ENCODE assay signal across 14 cellular contexts in genomic region chr2:95265182-95265581, GRCh38. TPM values are rescaled to one million over a fixed set of nuclear protein-coding genes. Genes with fewer than 3 reads are reported as not detected.
DNase-seq lines count a peak whose midpoint lies in the region; ATAC-seq and TF ChIP-seq lines count a peak whose summit lies in the region.
"Had no signal": no experiment of that assay in that cellular context is flagged by ENCODE, and none has a peak within 500 bp of the region (broad histone marks: within the 10 kb centered on the region; RNA-seq: fewer than 3 reads in every experiment).

No MANE protein-coding gene starts in this region.

- H3K27ac ChIP-seq in lower lobe of right lung (no peak overlapping the region), upper lobe of left lung (no peak overlapping the region)
- H3K27ac ChIP-seq: KMS-11 had no signal

- no peaks in the 10 kb centered on the region for H3K4me1 ChIP-seq in lower lobe of right lung
- H3K4me1 ChIP-seq in upper lobe of left lung = no peaks in the 10 kb centered on the region

- no peak for TF ChIP-seq CTCF in activated CD8-positive, alpha-beta T cell treated with anti-CD3 and anti-CD28 coated beads for 36 hours (IDR thresholded peaks at IDR 0.05)
- TF ChIP-seq CTCF in brain (conservative IDR thresholded peaks at IDR 0.05) (no peak), lower lobe of right lung (IDR thresholded peaks at IDR 0.05) (no peak), type B pancreatic cell (conservative IDR thresholded peaks at IDR 0.05) (no peak), upper lobe of left lung (IDR thresholded peaks at IDR 0.05) (no peak)

- no peak for TF ChIP-seq EP300 in upper lobe of left lung (IDR thresholded peaks at IDR 0.05)

- POLR2A ChIA-PET in activated CD8-positive, alpha-beta T cell treated with anti-CD3 and anti-CD28 coated beads, Interleukin-2, amount 10 ng/mL, durations not matched to agents 7 days and 5 days (lab: Charles Lee) = no interaction called here
- POLR2A ChIA-PET in activated CD8-positive, alpha-beta T cell treated with anti-CD3 and anti-CD28 coated beads for 36 hours (lab: Charles Lee) = no interaction called here

- ATAC-seq in activated CD8-positive, alpha-beta T cell treated with anti-CD3 and anti-CD28 coated beads, Interleukin-2, amount 10 ng/mL, durations not matched to agents 7 days and 5 days = no peak
- no peak for ATAC-seq in activated CD8-positive, alpha-beta T cell treated with anti-CD3 and anti-CD28 coated beads for 36 hours
- ATAC-seq in lower lobe of right lung = no peak
- no peak for ATAC-seq in GM21447 (IDR thresholded peaks at IDR 0.05; ENCODE audit: unreplicated experiment)
- no peak for ATAC-seq in upper lobe of left lung (ENCODE audit: low FRiP score in 2 of 2)

- H3K36me3 Mint-ChIP-seq in activated CD8-positive, alpha-beta T cell treated with anti-CD3 and anti-CD28 coated beads, Interleukin-2, amount 10 ng/mL, durations not matched to agents 7 days and 5 days (ENCODE audit: low read depth) = no peaks in the 10 kb centered on the region
- H3K36me3 Mint-ChIP-seq in activated CD8-positive, alpha-beta T cell treated with anti-CD3 and anti-CD28 coated beads for 36 hours (ENCODE audit: low read depth) = no peaks in the 10 kb centered on the region
- H3K36me3 Mint-ChIP-seq in brain (peaks cover 3% of the 10 kb centered on the region), type B pancreatic cell (no peaks in the 10 kb centered on the region)

- CTCF ChIA-PET in activated CD8-positive, alpha-beta T cell treated with anti-CD3 and anti-CD28 coated beads, Interleukin-2, amount 10 ng/mL, durations not matched to agents 7 days and 5 days (lab: Charles Lee) = no interaction called here
- CTCF ChIA-PET in activated CD8-positive, alpha-beta T cell treated with anti-CD3 and anti-CD28 coated beads for 36 hours (lab: Charles Lee) = no interaction called here

- H3K27me3 Mint-ChIP-seq in activated CD8-positive, alpha-beta T cell treated with anti-CD3 and anti-CD28 coated beads, Interleukin-2, amount 10 ng/mL, durations not matched to agents 7 days and 5 days (ENCODE audit: low read depth) = peaks cover 2% of the 10 kb centered on the region
- peaks cover 1% of the 10 kb centered on the region for H3K27me3 Mint-ChIP-seq in activated CD8-positive, alpha-beta T cell treated with anti-CD3 and anti-CD28 coated beads for 36 hours
- no peaks in the 10 kb centered on the region for H3K27me3 Mint-ChIP-seq in brain
- no peaks in the 10 kb centered on the region for H3K27me3 Mint-ChIP-seq in type B pancreatic cell

- H3K27me3 ChIP-seq in lower lobe of right lung (ENCODE audit: low read depth) (no peaks in the 10 kb centered on the region), upper lobe of left lung (no peaks in the 10 kb centered on the region)

- H3K4me3 Mint-ChIP-seq in activated CD8-positive, alpha-beta T cell treated with anti-CD3 and anti-CD28 coated beads, Interleukin-2, amount 10 ng/mL, durations not matched to agents 7 days and 5 days = no peak overlapping the region
- no peak overlapping the region for H3K4me3 Mint-ChIP-seq in activated CD8-positive, alpha-beta T cell treated with anti-CD3 and anti-CD28 coated beads for 36 hours
- H3K4me3 Mint-ChIP-seq in brain (no peak overlapping the region), type B pancreatic cell (no peak overlapping the region)
- H3K4me3 Mint-ChIP-seq: HFFc6 had no signal

- H3K27ac Mint-ChIP-seq in activated CD8-positive, alpha-beta T cell treated with anti-CD3 and anti-CD28 coated beads, Interleukin-2, amount 10 ng/mL, durations not matched to agents 7 days and 5 days = no peak overlapping the region
- no peak overlapping the region for H3K27ac Mint-ChIP-seq in activated CD8-positive, alpha-beta T cell treated with anti-CD3 and anti-CD28 coated beads for 36 hours
- H3K27ac Mint-ChIP-seq in brain (peak overlapping the region in 3 of 5 experiments; percentile 4 to 67 (median 42)), type B pancreatic cell (peak overlapping the region; percentile 12)
- H3K27ac Mint-ChIP-seq: HFFc6 had no signal

- H3K4me1 Mint-ChIP-seq in activated CD8-positive, alpha-beta T cell treated with anti-CD3 and anti-CD28 coated beads, Interleukin-2, amount 10 ng/mL, durations not matched to agents 7 days and 5 days (ENCODE audit: low read depth) = no peaks in the 10 kb centered on the region
- no peaks in the 10 kb centered on the region for H3K4me1 Mint-ChIP-seq in activated CD8-positive, alpha-beta T cell treated with anti-CD3 and anti-CD28 coated beads for 36 hours (ENCODE audit: low read depth)
- H3K4me1 Mint-ChIP-seq in brain (peaks cover 11% of the 10 kb centered on the region), type B pancreatic cell (ENCODE audit: unreplicated experiment) (peaks cover 4% of the 10 kb centered on the region)

- 84 to 88% methylated on average over 4 of the region's 4 CpGs for WGBS in upper lobe of left lung, 2 donors

- H3K9me3 ChIP-seq in lower lobe of right lung (no peaks in the 10 kb centered on the region), upper lobe of left lung (no peaks in the 10 kb centered on the region)

- intact Hi-C loops in activated CD8-positive, alpha-beta T cell treated with anti-CD3 and anti-CD28 coated beads for 36 hours (cut with micrococcal nuclease) = no loop called here
- intact Hi-C loops in lower lobe of right lung (cut with DNase I) = no loop called here

- no peak for TF ChIP-seq POLR2A in upper lobe of left lung (IDR thresholded peaks at IDR 0.05)

- no peaks in the 10 kb centered on the region for H3K9me3 Mint-ChIP-seq in activated CD8-positive, alpha-beta T cell treated with anti-CD3 and anti-CD28 coated beads, Interleukin-2, amount 10 ng/mL, durations not matched to agents 7 days and 5 days (ENCODE audit: insufficient read depth)
- no peaks in the 10 kb centered on the region for H3K9me3 Mint-ChIP-seq in activated CD8-positive, alpha-beta T cell treated with anti-CD3 and anti-CD28 coated beads for 36 hours
- H3K9me3 Mint-ChIP-seq in brain (peaks cover 0 to 2% (median 0%) of the 10 kb centered on the region in 5 experiments), type B pancreatic cell (no peaks in the 10 kb centered on the region)
- H3K9me3 Mint-ChIP-seq: HFFc6 had no signal

- peak; percentile 14 for DNase-seq in activated CD8-positive, alpha-beta T cell treated with anti-CD3 and anti-CD28 coated beads, Interleukin-2, amount 10 ng/mL, durations not matched to agents 7 days and 5 days
- no peak for DNase-seq in activated CD8-positive, alpha-beta T cell treated with anti-CD3 and anti-CD28 coated beads for 36 hours
- DNase-seq in lower lobe of right lung (peak; percentile 17), type B pancreatic cell (ENCODE audit: extremely low spot score, unreplicated experiment) (peak; percentile 39), upper lobe of left lung (no peak)
- DNase-seq in stimulated activated CD4-positive, alpha-beta T cell treated with anti-CD3 and anti-CD28 coated beads, Interleukin-2, amount 100 ng/mL, for 24 hours = no peak
- DNase-seq: DMS 273 treated with DMSO at 0.1 percent for 48 hours; GOT3; HFFc6; NK-92 treated with Interleukin-12 subunit alpha and Interleukin-12 subunit beta, amount 100 ng/mL, for 24 hours; OCI-M1 had no signal

- H3K36me3 ChIP-seq in lower lobe of right lung = no peaks in the 10 kb centered on the region
- no peaks in the 10 kb centered on the region for H3K36me3 ChIP-seq in upper lobe of left lung

- H3K4me3 ChIP-seq in lower lobe of right lung = no peak overlapping the region
- no peak overlapping the region for H3K4me3 ChIP-seq in upper lobe of left lung

RNA-seq across cellular contexts. Expression of gene PROM2, which starts 9.1 kb away (rescaled TPM):
- under 1 TPM; 0.34 to 0.47 TPM for total RNA-seq in activated CD8-positive, alpha-beta T cell treated with anti-CD3 and anti-CD28 coated beads, Interleukin-2, amount 10 ng/mL, durations not matched to agents 7 days and 5 days
- 1 to 10 TPM in 1 of 2 experiments, under 1 TPM in 1; 0.47 to 1.2 TPM for total RNA-seq in activated CD8-positive, alpha-beta T cell treated with anti-CD3 and anti-CD28 coated beads for 36 hours
- polyA plus RNA-seq in brain (ENCODE audit: insufficient read depth, low read depth, low replicate concordance) = 1.7 TPM
- total RNA-seq in lower lobe of right lung = 6.0 TPM
- total RNA-seq in type B pancreatic cell (ENCODE audit: low replicate concordance) = 18.5 and 31.5 TPM in 2 replicates
- total RNA-seq in upper lobe of left lung = 10 to 100 TPM in 2 of 6 donors, 1 to 10 TPM in 4; 3.3 to 26.2 (median 5.0) TPM

RNA-seq across cellular contexts. Expression of gene KCNIP3, which starts 32.0 kb away (rescaled TPM):
- total RNA-seq in activated CD8-positive, alpha-beta T cell treated with anti-CD3 and anti-CD28 coated beads, Interleukin-2, amount 10 ng/mL, durations not matched to agents 7 days and 5 days = not detected
- not detected for total RNA-seq in activated CD8-positive, alpha-beta T cell treated with anti-CD3 and anti-CD28 coated beads for 36 hours
- 29.5 TPM for polyA plus RNA-seq in brain (ENCODE audit: insufficient read depth, low read depth, low replicate concordance)
- total RNA-seq in lower lobe of right lung (2.6 TPM), type B pancreatic cell (ENCODE audit: low replicate concordance) (5.1 and 5.3 TPM in 2 replicates), upper lobe of left lung (1 to 10 TPM; 1.0 to 5.9 (median 2.5) TPM)

RNA-seq across cellular contexts. Expression of gene ZNF892, which starts 57.9 kb away (rescaled TPM):
- total RNA-seq in activated CD8-positive, alpha-beta T cell treated with anti-CD3 and anti-CD28 coated beads, Interleukin-2, amount 10 ng/mL, durations not matched to agents 7 days and 5 days = 1 to 10 TPM; 3.8 to 3.9 TPM
- total RNA-seq in activated CD8-positive, alpha-beta T cell treated with anti-CD3 and anti-CD28 coated beads for 36 hours = 1 to 10 TPM; 2.9 to 3.3 TPM
- 2.1 TPM for polyA plus RNA-seq in brain (ENCODE audit: insufficient read depth, low read depth, low replicate concordance)
- total RNA-seq in lower lobe of right lung (3.9 TPM), type B pancreatic cell (ENCODE audit: low replicate concordance) (7.2 and 14.0 TPM in 2 replicates), upper lobe of left lung (10 to 100 TPM in 2 of 6 donors, 1 to 10 TPM in 4; 2.4 to 13.6 (median 4.4) TPM)

Comparison
In these comparisons a context has a peak if more than half of its experiments do, and no peak if none do; other contexts are left out.
1. DNase-seq: peak in activated CD8-positive, alpha-beta T cell treated with anti-CD3 and anti-CD28 coated beads, Interleukin-2, amount 10 ng/mL, durations not matched to agents 7 days and 5 days (single experiment), lower lobe of right lung (single experiment) and type B pancreatic cell (single experiment); none in activated CD8-positive, alpha-beta T cell treated with anti-CD3 and anti-CD28 coated beads for 36 hours (single experiment), upper lobe of left lung (0 of 2) and stimulated activated CD4-positive, alpha-beta T cell treated with anti-CD3 and anti-CD28 coated beads, Interleukin-2, amount 100 ng/mL, for 24 hours (0 of 2).
2. H3K27ac Mint-ChIP-seq: peak in brain (3 of 5) and type B pancreatic cell (single experiment); none in activated CD8-positive, alpha-beta T cell treated with anti-CD3 and anti-CD28 coated beads, Interleukin-2, amount 10 ng/mL, durations not matched to agents 7 days and 5 days (single experiment) and activated CD8-positive, alpha-beta T cell treated with anti-CD3 and anti-CD28 coated beads for 36 hours (single experiment).